1 cellular context compared by ENCODE assay signal in the genomic region with DNA sequence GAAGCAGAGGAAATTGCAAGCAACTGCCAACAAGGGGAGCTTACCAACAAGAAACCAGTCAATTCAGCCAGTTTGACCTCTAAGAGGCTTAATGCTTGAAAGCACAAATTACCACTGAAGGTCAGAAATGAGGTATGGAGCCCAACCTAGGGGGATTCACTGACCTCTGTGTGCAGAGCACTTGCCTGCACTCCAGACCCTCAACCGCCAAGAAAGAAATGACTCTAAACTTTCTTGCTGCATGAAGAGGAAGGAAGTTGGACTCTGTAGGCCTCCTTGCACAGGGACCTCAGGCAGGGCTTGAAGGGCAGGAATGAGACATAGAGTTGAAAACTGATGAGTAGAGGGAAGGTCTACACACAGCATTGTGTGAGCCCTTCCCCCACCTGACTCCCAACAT.
TF ChIP-seq lines count a peak whose summit lies in the region.

No MANE protein-coding gene starts in this region.

TF ChIP-seq in GM12878, 131 proteins besides CTCF, POLR2A, EP300 and RAD21 (continued from another document and continues in another):
- TF ChIP-seq CEBPZ (IDR thresholded peaks at IDR 0.05; ENCODE audit: low read depth, low read length) (no peak), KDM1A (IDR thresholded peaks at IDR 0.05; ENCODE audit: borderline replicate concordance) (no peak), ZSCAN29 (IDR thresholded peaks at IDR 0.05) (no peak), SPI1 (IDR thresholded peaks at IDR 0.05; ENCODE audit: borderline replicate concordance, insufficient read depth, low read depth, low read length) (peak; percentile 73), PAX5 (IDR thresholded peaks at IDR 0.05; ENCODE audit: borderline replicate concordance, low read depth, low read length) (peak; percentile 87; the same call in 1 of the 2 replicates), ZNF217 (IDR thresholded peaks at IDR 0.05) (no peak), SMC3 (IDR thresholded peaks at IDR 0.05; ENCODE audit: borderline replicate concordance, low read length) (no peak), ZNF384 (IDR thresholded peaks at IDR 0.05; ENCODE audit: borderline replicate concordance, low read depth, low read length) (no peak), IRF3 (IDR thresholded peaks at IDR 0.05) (no peak), CHD1 (IDR thresholded peaks at IDR 0.05; ENCODE audit: low read depth, low read length) (no peak), ZBTB33 (IDR thresholded peaks at IDR 0.05) (no peak), MTA3 (IDR thresholded peaks at IDR 0.05; ENCODE audit: borderline replicate concordance, low read length) (peak; percentile 93; the same call in 1 of the 2 replicates), ZNF274 (IDR thresholded peaks at IDR 0.05; ENCODE audit: insufficient read depth, insufficient read length) (no peak), MEF2A (IDR thresholded peaks at IDR 0.05; ENCODE audit: insufficient read depth, low read depth, low read length) (0 out of 2 replicates have a peak, but pooled peaks have one; percentile 68), GABPA (IDR thresholded peaks at IDR 0.05; ENCODE audit: low read depth) (peak; percentile 61), ZBED1 (IDR thresholded peaks at IDR 0.05; ENCODE audit: borderline replicate concordance) (peak; percentile 85; the same call in 1 of the 2 replicates), YBX1 (IDR thresholded peaks at IDR 0.05) (no peak), RBBP5 (conservative IDR thresholded peaks at IDR 0.05) (no peak), DPF2 (IDR thresholded peaks at IDR 0.05) (peak; percentile 48; the same call in 1 of the 2 replicates), EED (IDR thresholded peaks at IDR 0.05; ENCODE audit: low read depth) (peak; percentile 97), ATF2 (IDR thresholded peaks at IDR 0.05; ENCODE audit: low read length) (peak; percentile 81), YY1 (IDR thresholded peaks at IDR 0.05; ENCODE audit: low read depth, low read length) (0 out of 2 replicates have a peak, but pooled peaks have one; percentile 10), CBFB (IDR thresholded peaks at IDR 0.05; ENCODE audit: low read depth) (peak; percentile 79; the same call in 1 of the 2 replicates), BCL3 (IDR thresholded peaks at IDR 0.05; ENCODE audit: borderline replicate concordance, insufficient read depth, low read depth, low read length, poor library complexity, severe bottlenecking) (no peak), MXI1 (IDR thresholded peaks at IDR 0.05; ENCODE audit: low read depth, low read length) (no peak), WRNIP1 (IDR thresholded peaks at IDR 0.05; ENCODE audit: borderline replicate concordance, low read depth, low read length) (no peak), BCL11A (IDR thresholded peaks at IDR 0.05; ENCODE audit: low read depth, low read length) (peak; percentile 85), SREBF2 (IDR thresholded peaks at IDR 0.05; ENCODE audit: low read length) (no peak), SREBF1 (IDR thresholded peaks at IDR 0.05; ENCODE audit: low read length) (no peak), SMARCA5 (IDR thresholded peaks at IDR 0.05) (no peak), HDGF (IDR thresholded peaks at IDR 0.05) (no peak), NKRF (conservative IDR thresholded peaks at IDR 0.05) (no peak), SMAD5 (IDR thresholded peaks at IDR 0.05; ENCODE audit: low read depth) (no peak), FOS (IDR thresholded peaks at IDR 0.05; ENCODE audit: borderline replicate concordance, extremely low read depth, insufficient read length) (no peak), STAT3 (IDR thresholded peaks at IDR 0.05; ENCODE audit: low read depth, low read length) (no peak)
- TF ChIP-seq, protein P1, sequence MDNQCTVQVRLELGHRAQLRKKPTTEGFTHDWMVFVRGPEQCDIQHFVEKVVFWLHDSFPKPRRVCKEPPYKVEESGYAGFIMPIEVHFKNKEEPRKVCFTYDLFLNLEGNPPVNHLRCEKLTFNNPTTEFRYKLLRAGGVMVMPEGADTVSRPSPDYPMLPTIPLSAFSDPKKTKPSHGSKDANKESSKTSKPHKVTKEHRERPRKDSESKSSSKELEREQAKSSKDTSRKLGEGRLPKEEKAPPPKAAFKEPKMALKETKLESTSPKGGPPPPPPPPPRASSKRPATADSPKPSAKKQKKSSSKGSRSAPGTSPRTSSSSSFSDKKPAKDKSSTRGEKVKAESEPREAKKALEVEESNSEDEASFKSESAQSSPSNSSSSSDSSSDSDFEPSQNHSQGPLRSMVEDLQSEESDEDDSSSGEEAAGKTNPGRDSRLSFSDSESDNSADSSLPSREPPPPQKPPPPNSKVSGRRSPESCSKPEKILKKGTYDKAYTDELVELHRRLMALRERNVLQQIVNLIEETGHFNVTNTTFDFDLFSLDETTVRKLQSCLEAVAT (IDR thresholded peaks at IDR 0.05), result no peak
- TF ChIP-seq, protein P2, sequence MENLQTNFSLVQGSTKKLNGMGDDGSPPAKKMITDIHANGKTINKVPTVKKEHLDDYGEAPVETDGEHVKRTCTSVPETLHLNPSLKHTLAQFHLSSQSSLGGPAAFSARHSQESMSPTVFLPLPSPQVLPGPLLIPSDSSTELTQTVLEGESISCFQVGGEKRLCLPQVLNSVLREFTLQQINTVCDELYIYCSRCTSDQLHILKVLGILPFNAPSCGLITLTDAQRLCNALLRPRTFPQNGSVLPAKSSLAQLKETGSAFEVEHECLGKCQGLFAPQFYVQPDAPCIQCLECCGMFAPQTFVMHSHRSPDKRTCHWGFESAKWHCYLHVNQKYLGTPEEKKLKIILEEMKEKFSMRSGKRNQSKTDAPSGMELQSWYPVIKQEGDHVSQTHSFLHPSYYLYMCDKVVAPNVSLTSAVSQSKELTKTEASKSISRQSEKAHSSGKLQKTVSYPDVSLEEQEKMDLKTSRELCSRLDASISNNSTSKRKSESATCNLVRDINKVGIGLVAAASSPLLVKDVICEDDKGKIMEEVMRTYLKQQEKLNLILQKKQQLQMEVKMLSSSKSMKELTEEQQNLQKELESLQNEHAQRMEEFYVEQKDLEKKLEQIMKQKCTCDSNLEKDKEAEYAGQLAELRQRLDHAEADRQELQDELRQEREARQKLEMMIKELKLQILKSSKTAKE (IDR thresholded peaks at IDR 0.05; ENCODE audit: low read depth, poor library complexity, severe bottlenecking), result no peak
- TF ChIP-seq, protein P3, sequence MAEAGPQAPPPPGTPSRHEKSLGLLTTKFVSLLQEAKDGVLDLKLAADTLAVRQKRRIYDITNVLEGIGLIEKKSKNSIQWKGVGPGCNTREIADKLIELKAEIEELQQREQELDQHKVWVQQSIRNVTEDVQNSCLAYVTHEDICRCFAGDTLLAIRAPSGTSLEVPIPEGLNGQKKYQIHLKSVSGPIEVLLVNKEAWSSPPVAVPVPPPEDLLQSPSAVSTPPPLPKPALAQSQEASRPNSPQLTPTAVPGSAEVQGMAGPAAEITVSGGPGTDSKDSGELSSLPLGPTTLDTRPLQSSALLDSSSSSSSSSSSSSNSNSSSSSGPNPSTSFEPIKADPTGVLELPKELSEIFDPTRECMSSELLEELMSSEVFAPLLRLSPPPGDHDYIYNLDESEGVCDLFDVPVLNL (IDR thresholded peaks at IDR 0.05; ENCODE audit: low read depth, low read length), result no peak
- TF ChIP-seq, protein P4, sequence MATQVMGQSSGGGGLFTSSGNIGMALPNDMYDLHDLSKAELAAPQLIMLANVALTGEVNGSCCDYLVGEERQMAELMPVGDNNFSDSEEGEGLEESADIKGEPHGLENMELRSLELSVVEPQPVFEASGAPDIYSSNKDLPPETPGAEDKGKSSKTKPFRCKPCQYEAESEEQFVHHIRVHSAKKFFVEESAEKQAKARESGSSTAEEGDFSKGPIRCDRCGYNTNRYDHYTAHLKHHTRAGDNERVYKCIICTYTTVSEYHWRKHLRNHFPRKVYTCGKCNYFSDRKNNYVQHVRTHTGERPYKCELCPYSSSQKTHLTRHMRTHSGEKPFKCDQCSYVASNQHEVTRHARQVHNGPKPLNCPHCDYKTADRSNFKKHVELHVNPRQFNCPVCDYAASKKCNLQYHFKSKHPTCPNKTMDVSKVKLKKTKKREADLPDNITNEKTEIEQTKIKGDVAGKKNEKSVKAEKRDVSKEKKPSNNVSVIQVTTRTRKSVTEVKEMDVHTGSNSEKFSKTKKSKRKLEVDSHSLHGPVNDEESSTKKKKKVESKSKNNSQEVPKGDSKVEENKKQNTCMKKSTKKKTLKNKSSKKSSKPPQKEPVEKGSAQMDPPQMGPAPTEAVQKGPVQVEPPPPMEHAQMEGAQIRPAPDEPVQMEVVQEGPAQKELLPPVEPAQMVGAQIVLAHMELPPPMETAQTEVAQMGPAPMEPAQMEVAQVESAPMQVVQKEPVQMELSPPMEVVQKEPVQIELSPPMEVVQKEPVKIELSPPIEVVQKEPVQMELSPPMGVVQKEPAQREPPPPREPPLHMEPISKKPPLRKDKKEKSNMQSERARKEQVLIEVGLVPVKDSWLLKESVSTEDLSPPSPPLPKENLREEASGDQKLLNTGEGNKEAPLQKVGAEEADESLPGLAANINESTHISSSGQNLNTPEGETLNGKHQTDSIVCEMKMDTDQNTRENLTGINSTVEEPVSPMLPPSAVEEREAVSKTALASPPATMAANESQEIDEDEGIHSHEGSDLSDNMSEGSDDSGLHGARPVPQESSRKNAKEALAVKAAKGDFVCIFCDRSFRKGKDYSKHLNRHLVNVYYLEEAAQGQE (IDR thresholded peaks at IDR 0.05; ENCODE audit: low read depth, low read length), result no peak
